In genomic region chr16:67155305-67156145, GRCh38 we compare ENCODE assay signal across 1 cellular context.
TF ChIP-seq lines count a peak whose summit lies in the region.

No MANE protein-coding gene starts in this region.

TF ChIP-seq in WTC11, 78 proteins besides CTCF, POLR2A, EP300 and RAD21 (continued from another document):
- TF ChIP-seq, protein P1, sequence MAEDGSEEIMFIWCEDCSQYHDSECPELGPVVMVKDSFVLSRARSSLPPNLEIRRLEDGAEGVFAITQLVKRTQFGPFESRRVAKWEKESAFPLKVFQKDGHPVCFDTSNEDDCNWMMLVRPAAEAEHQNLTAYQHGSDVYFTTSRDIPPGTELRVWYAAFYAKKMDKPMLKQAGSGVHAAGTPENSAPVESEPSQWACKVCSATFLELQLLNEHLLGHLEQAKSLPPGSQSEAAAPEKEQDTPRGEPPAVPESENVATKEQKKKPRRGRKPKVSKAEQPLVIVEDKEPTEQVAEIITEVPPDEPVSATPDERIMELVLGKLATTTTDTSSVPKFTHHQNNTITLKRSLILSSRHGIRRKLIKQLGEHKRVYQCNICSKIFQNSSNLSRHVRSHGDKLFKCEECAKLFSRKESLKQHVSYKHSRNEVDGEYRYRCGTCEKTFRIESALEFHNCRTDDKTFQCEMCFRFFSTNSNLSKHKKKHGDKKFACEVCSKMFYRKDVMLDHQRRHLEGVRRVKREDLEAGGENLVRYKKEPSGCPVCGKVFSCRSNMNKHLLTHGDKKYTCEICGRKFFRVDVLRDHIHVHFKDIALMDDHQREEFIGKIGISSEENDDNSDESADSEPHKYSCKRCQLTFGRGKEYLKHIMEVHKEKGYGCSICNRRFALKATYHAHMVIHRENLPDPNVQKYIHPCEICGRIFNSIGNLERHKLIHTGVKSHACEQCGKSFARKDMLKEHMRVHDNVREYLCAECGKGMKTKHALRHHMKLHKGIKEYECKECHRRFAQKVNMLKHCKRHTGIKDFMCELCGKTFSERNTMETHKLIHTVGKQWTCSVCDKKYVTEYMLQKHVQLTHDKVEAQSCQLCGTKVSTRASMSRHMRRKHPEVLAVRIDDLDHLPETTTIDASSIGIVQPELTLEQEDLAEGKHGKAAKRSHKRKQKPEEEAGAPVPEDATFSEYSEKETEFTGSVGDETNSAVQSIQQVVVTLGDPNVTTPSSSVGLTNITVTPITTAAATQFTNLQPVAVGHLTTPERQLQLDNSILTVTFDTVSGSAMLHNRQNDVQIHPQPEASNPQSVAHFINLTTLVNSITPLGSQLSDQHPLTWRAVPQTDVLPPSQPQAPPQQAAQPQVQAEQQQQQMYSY (CRISPR knock-in tag; IDR thresholded peaks at IDR 0.05) = 0 out of 2 replicates have a peak, but pooled peaks have one; percentile 29
- TF ChIP-seq, protein P2, sequence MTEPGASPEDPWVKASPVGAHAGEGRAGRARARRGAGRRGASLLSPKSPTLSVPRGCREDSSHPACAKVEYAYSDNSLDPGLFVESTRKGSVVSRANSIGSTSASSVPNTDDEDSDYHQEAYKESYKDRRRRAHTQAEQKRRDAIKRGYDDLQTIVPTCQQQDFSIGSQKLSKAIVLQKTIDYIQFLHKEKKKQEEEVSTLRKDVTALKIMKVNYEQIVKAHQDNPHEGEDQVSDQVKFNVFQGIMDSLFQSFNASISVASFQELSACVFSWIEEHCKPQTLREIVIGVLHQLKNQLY (CRISPR knock-in tag; IDR thresholded peaks at IDR 0.05) = no peak
- TF ChIP-seq GABPB1 (CRISPR knock-in tag; IDR thresholded peaks at IDR 0.05) = peak; percentile 56; the same call in 1 of the 2 replicates
- TF ChIP-seq ATF3 (CRISPR knock-in tag; conservative IDR thresholded peaks at IDR 0.05) = no peak
- TF ChIP-seq NFE2L1 (CRISPR knock-in tag; IDR thresholded peaks at IDR 0.05) = no peak
- TF ChIP-seq SMAD3 (CRISPR knock-in tag; IDR thresholded peaks at IDR 0.05; ENCODE audit: borderline replicate concordance) = no peak
- TF ChIP-seq, protein P3, sequence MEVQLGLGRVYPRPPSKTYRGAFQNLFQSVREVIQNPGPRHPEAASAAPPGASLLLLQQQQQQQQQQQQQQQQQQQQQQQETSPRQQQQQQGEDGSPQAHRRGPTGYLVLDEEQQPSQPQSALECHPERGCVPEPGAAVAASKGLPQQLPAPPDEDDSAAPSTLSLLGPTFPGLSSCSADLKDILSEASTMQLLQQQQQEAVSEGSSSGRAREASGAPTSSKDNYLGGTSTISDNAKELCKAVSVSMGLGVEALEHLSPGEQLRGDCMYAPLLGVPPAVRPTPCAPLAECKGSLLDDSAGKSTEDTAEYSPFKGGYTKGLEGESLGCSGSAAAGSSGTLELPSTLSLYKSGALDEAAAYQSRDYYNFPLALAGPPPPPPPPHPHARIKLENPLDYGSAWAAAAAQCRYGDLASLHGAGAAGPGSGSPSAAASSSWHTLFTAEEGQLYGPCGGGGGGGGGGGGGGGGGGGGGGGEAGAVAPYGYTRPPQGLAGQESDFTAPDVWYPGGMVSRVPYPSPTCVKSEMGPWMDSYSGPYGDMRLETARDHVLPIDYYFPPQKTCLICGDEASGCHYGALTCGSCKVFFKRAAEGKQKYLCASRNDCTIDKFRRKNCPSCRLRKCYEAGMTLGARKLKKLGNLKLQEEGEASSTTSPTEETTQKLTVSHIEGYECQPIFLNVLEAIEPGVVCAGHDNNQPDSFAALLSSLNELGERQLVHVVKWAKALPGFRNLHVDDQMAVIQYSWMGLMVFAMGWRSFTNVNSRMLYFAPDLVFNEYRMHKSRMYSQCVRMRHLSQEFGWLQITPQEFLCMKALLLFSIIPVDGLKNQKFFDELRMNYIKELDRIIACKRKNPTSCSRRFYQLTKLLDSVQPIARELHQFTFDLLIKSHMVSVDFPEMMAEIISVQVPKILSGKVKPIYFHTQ (CRISPR knock-in tag; IDR thresholded peaks at IDR 0.05) = no peak
- TF ChIP-seq, protein P4, sequence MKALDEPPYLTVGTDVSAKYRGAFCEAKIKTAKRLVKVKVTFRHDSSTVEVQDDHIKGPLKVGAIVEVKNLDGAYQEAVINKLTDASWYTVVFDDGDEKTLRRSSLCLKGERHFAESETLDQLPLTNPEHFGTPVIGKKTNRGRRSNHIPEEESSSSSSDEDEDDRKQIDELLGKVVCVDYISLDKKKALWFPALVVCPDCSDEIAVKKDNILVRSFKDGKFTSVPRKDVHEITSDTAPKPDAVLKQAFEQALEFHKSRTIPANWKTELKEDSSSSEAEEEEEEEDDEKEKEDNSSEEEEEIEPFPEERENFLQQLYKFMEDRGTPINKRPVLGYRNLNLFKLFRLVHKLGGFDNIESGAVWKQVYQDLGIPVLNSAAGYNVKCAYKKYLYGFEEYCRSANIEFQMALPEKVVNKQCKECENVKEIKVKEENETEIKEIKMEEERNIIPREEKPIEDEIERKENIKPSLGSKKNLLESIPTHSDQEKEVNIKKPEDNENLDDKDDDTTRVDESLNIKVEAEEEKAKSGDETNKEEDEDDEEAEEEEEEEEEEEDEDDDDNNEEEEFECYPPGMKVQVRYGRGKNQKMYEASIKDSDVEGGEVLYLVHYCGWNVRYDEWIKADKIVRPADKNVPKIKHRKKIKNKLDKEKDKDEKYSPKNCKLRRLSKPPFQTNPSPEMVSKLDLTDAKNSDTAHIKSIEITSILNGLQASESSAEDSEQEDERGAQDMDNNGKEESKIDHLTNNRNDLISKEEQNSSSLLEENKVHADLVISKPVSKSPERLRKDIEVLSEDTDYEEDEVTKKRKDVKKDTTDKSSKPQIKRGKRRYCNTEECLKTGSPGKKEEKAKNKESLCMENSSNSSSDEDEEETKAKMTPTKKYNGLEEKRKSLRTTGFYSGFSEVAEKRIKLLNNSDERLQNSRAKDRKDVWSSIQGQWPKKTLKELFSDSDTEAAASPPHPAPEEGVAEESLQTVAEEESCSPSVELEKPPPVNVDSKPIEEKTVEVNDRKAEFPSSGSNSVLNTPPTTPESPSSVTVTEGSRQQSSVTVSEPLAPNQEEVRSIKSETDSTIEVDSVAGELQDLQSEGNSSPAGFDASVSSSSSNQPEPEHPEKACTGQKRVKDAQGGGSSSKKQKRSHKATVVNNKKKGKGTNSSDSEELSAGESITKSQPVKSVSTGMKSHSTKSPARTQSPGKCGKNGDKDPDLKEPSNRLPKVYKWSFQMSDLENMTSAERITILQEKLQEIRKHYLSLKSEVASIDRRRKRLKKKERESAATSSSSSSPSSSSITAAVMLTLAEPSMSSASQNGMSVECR (CRISPR knock-in tag; IDR thresholded peaks at IDR 0.05; ENCODE audit: borderline replicate concordance) = peak; percentile 12; the same call in 1 of the 2 replicates
- peak; percentile 53; the same call in 1 of the 2 replicates for TF ChIP-seq SP1 (CRISPR knock-in tag; conservative IDR thresholded peaks at IDR 0.05)
- 0 out of 2 replicates have a peak, but pooled peaks have one; percentile 45 for TF ChIP-seq ZNF138 (CRISPR knock-in tag; conservative IDR thresholded peaks at IDR 0.05)
- TF ChIP-seq, protein P5, sequence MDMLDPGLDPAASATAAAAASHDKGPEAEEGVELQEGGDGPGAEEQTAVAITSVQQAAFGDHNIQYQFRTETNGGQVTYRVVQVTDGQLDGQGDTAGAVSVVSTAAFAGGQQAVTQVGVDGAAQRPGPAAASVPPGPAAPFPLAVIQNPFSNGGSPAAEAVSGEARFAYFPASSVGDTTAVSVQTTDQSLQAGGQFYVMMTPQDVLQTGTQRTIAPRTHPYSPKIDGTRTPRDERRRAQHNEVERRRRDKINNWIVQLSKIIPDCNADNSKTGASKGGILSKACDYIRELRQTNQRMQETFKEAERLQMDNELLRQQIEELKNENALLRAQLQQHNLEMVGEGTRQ (CRISPR knock-in tag; IDR thresholded peaks at IDR 0.05) = 0 out of 2 replicates have a peak, but pooled peaks have one; percentile 30
- no peak for TF ChIP-seq NR2C2 (CRISPR knock-in tag; IDR thresholded peaks at IDR 0.05)
- no peak for TF ChIP-seq ERG (CRISPR knock-in tag; IDR thresholded peaks at IDR 0.05)
- TF ChIP-seq KAT7 (CRISPR knock-in tag; IDR thresholded peaks at IDR 0.05; ENCODE audit: borderline replicate concordance) = peak; percentile 62; the same call in 1 of the 2 replicates
- TF ChIP-seq FOXJ3 (CRISPR knock-in tag; IDR thresholded peaks at IDR 0.05; ENCODE audit: borderline replicate concordance) = no peak
- peak; percentile 75; the same call in 1 of the 2 replicates for TF ChIP-seq ETV6 (CRISPR knock-in tag; IDR thresholded peaks at IDR 0.05)
- TF ChIP-seq, protein P6, sequence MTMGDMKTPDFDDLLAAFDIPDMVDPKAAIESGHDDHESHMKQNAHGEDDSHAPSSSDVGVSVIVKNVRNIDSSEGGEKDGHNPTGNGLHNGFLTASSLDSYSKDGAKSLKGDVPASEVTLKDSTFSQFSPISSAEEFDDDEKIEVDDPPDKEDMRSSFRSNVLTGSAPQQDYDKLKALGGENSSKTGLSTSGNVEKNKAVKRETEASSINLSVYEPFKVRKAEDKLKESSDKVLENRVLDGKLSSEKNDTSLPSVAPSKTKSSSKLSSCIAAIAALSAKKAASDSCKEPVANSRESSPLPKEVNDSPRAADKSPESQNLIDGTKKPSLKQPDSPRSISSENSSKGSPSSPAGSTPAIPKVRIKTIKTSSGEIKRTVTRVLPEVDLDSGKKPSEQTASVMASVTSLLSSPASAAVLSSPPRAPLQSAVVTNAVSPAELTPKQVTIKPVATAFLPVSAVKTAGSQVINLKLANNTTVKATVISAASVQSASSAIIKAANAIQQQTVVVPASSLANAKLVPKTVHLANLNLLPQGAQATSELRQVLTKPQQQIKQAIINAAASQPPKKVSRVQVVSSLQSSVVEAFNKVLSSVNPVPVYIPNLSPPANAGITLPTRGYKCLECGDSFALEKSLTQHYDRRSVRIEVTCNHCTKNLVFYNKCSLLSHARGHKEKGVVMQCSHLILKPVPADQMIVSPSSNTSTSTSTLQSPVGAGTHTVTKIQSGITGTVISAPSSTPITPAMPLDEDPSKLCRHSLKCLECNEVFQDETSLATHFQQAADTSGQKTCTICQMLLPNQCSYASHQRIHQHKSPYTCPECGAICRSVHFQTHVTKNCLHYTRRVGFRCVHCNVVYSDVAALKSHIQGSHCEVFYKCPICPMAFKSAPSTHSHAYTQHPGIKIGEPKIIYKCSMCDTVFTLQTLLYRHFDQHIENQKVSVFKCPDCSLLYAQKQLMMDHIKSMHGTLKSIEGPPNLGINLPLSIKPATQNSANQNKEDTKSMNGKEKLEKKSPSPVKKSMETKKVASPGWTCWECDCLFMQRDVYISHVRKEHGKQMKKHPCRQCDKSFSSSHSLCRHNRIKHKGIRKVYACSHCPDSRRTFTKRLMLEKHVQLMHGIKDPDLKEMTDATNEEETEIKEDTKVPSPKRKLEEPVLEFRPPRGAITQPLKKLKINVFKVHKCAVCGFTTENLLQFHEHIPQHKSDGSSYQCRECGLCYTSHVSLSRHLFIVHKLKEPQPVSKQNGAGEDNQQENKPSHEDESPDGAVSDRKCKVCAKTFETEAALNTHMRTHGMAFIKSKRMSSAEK (CRISPR knock-in tag; IDR thresholded peaks at IDR 0.05; ENCODE audit: borderline replicate concordance) = no peak
TF ChIP-seq in WTC11: peak in this region for 12.
